In genomic region chr14:99612737-99613330, GRCh38 we compare ENCODE assay signal across 17 cellular contexts. TPM values are rescaled to one million over a fixed set of nuclear protein-coding genes. Genes with fewer than 3 reads are reported as not detected.
DNase-seq lines count a peak whose midpoint lies in the region; ATAC-seq, FAIRE-seq and TF ChIP-seq lines count a peak whose summit lies in the region.
"Had no signal": no experiment of that assay in that cellular context is flagged by ENCODE, and none has a peak within 500 bp of the region (broad histone marks: within the 10 kb centered on the region; RNA-seq: fewer than 3 reads in every experiment).

No MANE protein-coding gene starts in this region.

- TF ChIP-seq EP300 in HepG2 (IDR thresholded peaks at IDR 0.05; ENCODE audit: low read depth in 2 of 2, low read length in 2 of 2) (no peak), HepG2 (CRISPR knock-in tag; IDR thresholded peaks at IDR 0.05; ENCODE audit: borderline replicate concordance) (no peak)

- TF ChIP-seq CTCF in IMR-90 (conservative IDR thresholded peaks at IDR 0.05; ENCODE audit: low read depth, low read length): no peak
- TF ChIP-seq CTCF in bronchial epithelial cell (IDR thresholded peaks at IDR 0.05; ENCODE audit: insufficient read depth, low read length, severe bottlenecking): no peak
- no peak for TF ChIP-seq CTCF in HepG2 (CRISPR knock-in tag; IDR thresholded peaks at IDR 0.05)

- no peak for TF ChIP-seq RAD21 in IMR-90 (IDR thresholded peaks at IDR 0.05; ENCODE audit: low read length)
- no peak for TF ChIP-seq RAD21 in HepG2 (CRISPR knock-in tag; IDR thresholded peaks at IDR 0.05)

- H3K27ac ChIP-seq in IMR-90 (ENCODE audit: insufficient read depth, low read length) (peak overlapping the region; percentile 41; the same call in 1 of the 2 replicates), HepG2 (ENCODE audit: extremely low read length, insufficient read depth, low read length) (no peak overlapping the region)
- H3K27ac ChIP-seq: uterus had no signal

- BruUV-seq in IMR-90 (replicated peaks; lab: Mats Ljungman, UMichigan): no TSS peak
- no TSS peak for BruUV-seq in HepG2 (replicated peaks; lab: Mats Ljungman, UMichigan)

- no peak overlapping the region for H3K23ac ChIP-seq in IMR-90 (ENCODE audit: low read depth, low read length)

- H3K9me1 ChIP-seq in IMR-90 (ENCODE audit: insufficient read depth, low read length): no peaks in the 10 kb centered on the region; the same call in 1 of the 2 replicates

- no peak overlapping the region for H2BK15ac ChIP-seq in IMR-90 (ENCODE audit: low read depth, low read length)

- WGBS in IMR-90 (ENCODE audit: extremely low coverage in 2 of 2, insufficient read length in 1 of 2), 2 experiments: 67% methylated on average over 3 of the region's 8 CpGs; no CpG with 5 or more reads in 1 of the 2 experiments
- WGBS in HepG2 (ENCODE audit: low lambda C conversion rate): 33% methylated on average over 3 of the region's 8 CpGs

- peak overlapping the region; percentile 33 for H2BK5ac ChIP-seq in IMR-90 (ENCODE audit: low read depth, low read length, poor library complexity, severe bottlenecking)

- no peak for FAIRE-seq in bronchial epithelial cell (lab: Jason Lieb, UNC)
- FAIRE-seq in HepG2 (lab: Jason Lieb, UNC): no peak
- FAIRE-seq: TTC549 had no signal

- in situ Hi-C loops in IMR-90 (cut with MboI; ENCODE audit: low sequenced_read_pairs) (no loop called here), HepG2 (cut with HindIII; ENCODE audit: extremely low pct_ligation_motif_present, low pct_unique_long_range_greater_than_20kb) (no loop called here)

- intact Hi-C loops in IMR-90 (cut with micrococcal nuclease): no loop called here
- intact Hi-C loops in HepG2 (cut with micrococcal nuclease; ENCODE audit: unreplicated experiment): no loop called here

- peak; percentile 82 for ATAC-seq in IMR-90 (ENCODE audit: low read depth)
- peak; percentile 29 for ATAC-seq in HepG2
- no peak for ATAC-seq in HG03432 (IDR thresholded peaks at IDR 0.05; ENCODE audit: unreplicated experiment)

- H3K14ac ChIP-seq in IMR-90 (replicated peaks; ENCODE audit: low read depth, low read length): 0 out of 2 replicates have a peak overlapping the region, but pooled peaks have one; percentile 44

- peak overlapping the region; percentile 33 for H3K18ac ChIP-seq in IMR-90 (ENCODE audit: low read depth, low read length)

- DNase-seq in COR-L47 (lab: John Stamatoyannopoulos, UW) (peak; percentile 31), IMR-90 (peak; percentile 70), bronchial epithelial cell (ENCODE audit: low read depth) (peak; percentile 89), HepG2 (ENCODE audit: low spot score) (no peak), NCI-H510A treated with DMSO at 0.1 percent for 48 hours (lab: John Stamatoyannopoulos, UW) (no peak), DMS53 treated with DMSO at 0.1 percent for 48 hours (lab: John Stamatoyannopoulos, UW; ENCODE audit: unreplicated experiment) (no peak), NCI-H1092 treated with DMSO at 0.1 percent for 48 hours (lab: John Stamatoyannopoulos, UW) (no peak)
- DNase-seq: activated CD8-positive, alpha-beta memory T cell treated with anti-CD3 and anti-CD28 coated beads for 24 hours; caudate nucleus; H9; NCI-H1048; NCI-H526 treated with DMSO at 0.1 percent for 48 hours; Right ventricle myocardium superior; stimulated activated CD4-positive, alpha-beta T cell treated with anti-CD3 and anti-CD28 coated beads, Interleukin-2, amount 100 ng/mL, for 24 hours; uterus had no signal

- H3K9ac ChIP-seq in IMR-90 (ENCODE audit: low read depth, low read length) (no peak overlapping the region), HepG2 (ENCODE audit: insufficient read depth, low read depth, low read length) (no peak overlapping the region)

- H3K27me3 ChIP-seq in IMR-90 (ENCODE audit: control insufficient read depth, insufficient read depth, low read length): no peaks in the 10 kb centered on the region
- no peaks in the 10 kb centered on the region for H3K27me3 ChIP-seq in bronchial epithelial cell (ENCODE audit: control insufficient read depth, insufficient read depth, low read length)
- H3K27me3 ChIP-seq in HepG2 (ENCODE audit: control insufficient read depth in 1 of 2, insufficient read depth in 2 of 2, low read length in 2 of 2): peaks cover 2 to 33% of the 10 kb centered on the region in 2 experiments; a peak in 2 of 5 replicates
- H3K27me3 ChIP-seq: uterus had no signal

- H4K5ac ChIP-seq in IMR-90 (ENCODE audit: low read depth, low read length): peak overlapping the region; percentile 24

- H3K79me1 ChIP-seq in IMR-90 (ENCODE audit: low read depth in 1 of 2, low read length in 2 of 2): no peaks in the 10 kb centered on the region

- H2AFZ ChIP-seq in IMR-90 (replicated peaks; ENCODE audit: low read length, poor library complexity) (peak overlapping the region; percentile 80), HepG2 (ENCODE audit: low read length) (no peak overlapping the region)

- H4K20me1 ChIP-seq in IMR-90 (ENCODE audit: insufficient read depth, low read length): no peaks in the 10 kb centered on the region
- H4K20me1 ChIP-seq in HepG2 (ENCODE audit: insufficient read depth, low read length): no peaks in the 10 kb centered on the region

- 0 out of 2 replicates have a peak overlapping the region, but pooled peaks have one; percentile 16 for H2BK20ac ChIP-seq in IMR-90 (ENCODE audit: low read depth, low read length)

- H3K4me3 ChIP-seq in IMR-90 (ENCODE audit: insufficient read depth, low read depth, low read length) (no peak overlapping the region), bronchial epithelial cell (ENCODE audit: low read depth, low read length) (no peak overlapping the region), HepG2 (replicated peaks in 1 of 3; ENCODE audit: insufficient read depth in 1 of 3, low read depth in 2 of 3, low read length in 3 of 3) (no peak overlapping the region)
- H3K4me3 ChIP-seq: uterus had no signal

- H3K4me2 ChIP-seq in IMR-90 (ENCODE audit: low read depth, low read length): peak overlapping the region; percentile 26; the same call in 1 of the 2 replicates
- H3K4me2 ChIP-seq in HepG2 (ENCODE audit: low read depth, low read length): no peak overlapping the region

- CTCF ChIA-PET in IMR-90 (lab: Yijun Ruan, JAX): no interaction called here
- CTCF ChIA-PET in HepG2 (lab: Yijun Ruan, JAX; ENCODE audit: low intra/inter-chr PET ratio, low total read pairs): no interaction called here

- H3K4me1 ChIP-seq in IMR-90 (ENCODE audit: control insufficient read depth, insufficient read depth, low read length): peaks cover 9% of the 10 kb centered on the region
- peaks cover 39% of the 10 kb centered on the region for H3K4me1 ChIP-seq in HepG2 (ENCODE audit: insufficient read depth, low read length)
- H3K4me1 ChIP-seq: uterus had no signal

- no peaks in the 10 kb centered on the region for H3K9me3 ChIP-seq in IMR-90 (ENCODE audit: control insufficient read depth, insufficient read depth, low read length)
- no peaks in the 10 kb centered on the region for H3K9me3 ChIP-seq in HepG2 (ENCODE audit: low read length)
- H3K9me3 ChIP-seq: uterus had no signal

- H4K8ac ChIP-seq in IMR-90 (ENCODE audit: low read depth in 2 of 2, low read length in 2 of 2): peak overlapping the region in 1 of 2 experiments; percentile 76; a peak in 2 of 4 replicates

- POLR2A ChIA-PET in IMR-90 (lab: Charles Lee; ENCODE audit: unreplicated experiment): no interaction called here
- POLR2A ChIA-PET in HepG2 (lab: Yijun Ruan, JAX): no interaction called here

- H3K56ac ChIP-seq in IMR-90 (ENCODE audit: extremely low read depth, insufficient read depth, low read length): no peak overlapping the region

- H3K36me3 ChIP-seq in IMR-90 (ENCODE audit: control insufficient read depth, insufficient read depth, low read length): no peaks in the 10 kb centered on the region
- no peaks in the 10 kb centered on the region for H3K36me3 ChIP-seq in bronchial epithelial cell (ENCODE audit: control insufficient read depth, insufficient read depth, low read length)
- H3K36me3 ChIP-seq in HepG2 (replicated peaks in 1 of 2; ENCODE audit: control insufficient read depth in 1 of 2, insufficient read depth in 2 of 2, low read length in 2 of 2): no peaks in the 10 kb centered on the region
- H3K36me3 ChIP-seq: uterus had no signal

- H2AK9ac ChIP-seq in IMR-90 (replicated peaks; ENCODE audit: low read depth, low read length, poor library complexity): peak overlapping the region; percentile 58

- peak overlapping the region; percentile 23 for H4K91ac ChIP-seq in IMR-90 (ENCODE audit: insufficient read depth, low read depth, low read length)

- TF ChIP-seq POLR2A in IMR-90 (IDR thresholded peaks at IDR 0.05; ENCODE audit: low read depth, low read length) (no peak), HepG2 (IDR thresholded peaks at IDR 0.05; ENCODE audit: insufficient read depth in 1 of 2, low read depth in 2 of 2, low read length in 2 of 2) (no peak)

- no peak overlapping the region; the same call in 1 of the 2 replicates for H2AK5ac ChIP-seq in IMR-90 (ENCODE audit: low read depth, low read length)

- 0 out of 2 replicates have a peak overlapping the region, but pooled peaks have one; percentile 39 for H3K4ac ChIP-seq in IMR-90 (ENCODE audit: low read depth, low read length)

- dilution Hi-C loops in IMR-90 (cut with HindIII; ENCODE audit: low sequenced_read_pairs, unreplicated experiment): no loop called here

- H2BK120ac ChIP-seq in IMR-90 (ENCODE audit: low read depth, low read length): peak overlapping the region; percentile 62

- H3K79me2 ChIP-seq in HepG2 (ENCODE audit: insufficient read depth, low read length): no peaks in the 10 kb centered on the region

RNA-seq across cellular contexts. Expression of gene CCDC85C, which starts 8.8 kb away (rescaled TPM):
- total RNA-seq in IMR-90 (2012; rRNA removed) (13.9 and 16.0 TPM in 2 replicates), bronchial epithelial cell (24.8 and 26.6 TPM in 2 replicates), HepG2 (2016; rRNA removed; fragmentation: Illumina TruSeq; extraction: Trizol) (43.8 and 47.6 TPM in 2 replicates)
- polyA plus RNA-seq in IMR-90 (2012; rRNA removed) (19.0 and 22.2 TPM in 2 replicates), HepG2 (2011; rRNA removed) (18.8 and 30.3 TPM in 2 replicates)
- polyA plus RNA-seq in IMR-90 (2012; cell fraction: cytosol; rRNA removed): 10.9 and 15.5 TPM in 2 replicates
- 11.3 and 20.4 TPM in 2 replicates for polyA plus RNA-seq in IMR-90 (2012; cell fraction: nucleus; rRNA removed; ENCODE audit: low replicate concordance)
- 4.3 and 4.6 TPM in 2 replicates for total RNA-seq in HepG2 (2016; cell fraction: cytosol; rRNA removed; fragmentation: Illumina TruSeq; extraction: Trizol; ENCODE audit: low read depth)
- 33.8 and 47.0 TPM in 2 replicates for total RNA-seq in HepG2 (2016; cell fraction: insoluble cytoplasmic fraction; rRNA removed; fragmentation: Illumina TruSeq; extraction: Trizol)
- total RNA-seq in HepG2 (2016; cell fraction: membrane; rRNA removed; fragmentation: Illumina TruSeq; extraction: Trizol): 30.8 and 30.9 TPM in 2 replicates
- total RNA-seq in HepG2 (2016; cell fraction: nucleus; rRNA removed; fragmentation: Illumina TruSeq; extraction: Trizol): 23.1 and 29.3 TPM in 2 replicates
- 21.2 and 24.0 TPM in 2 replicates for polyA plus RNA-seq in HepG2 (2011; cell fraction: cytosol; rRNA removed)
- 30.3 and 32.6 TPM in 2 replicates for polyA plus RNA-seq in HepG2 (2011; cell fraction: nucleus; rRNA removed)
- polyA plus RNA-seq in HepG2 (2012): 41.6 and 57.3 TPM in 2 replicates
- 4.1 and 4.6 TPM in 2 replicates for polyA plus RNA-seq in HepG2 (2016; cell fraction: cytosol; fragmentation: Illumina TruSeq; extraction: Trizol; ENCODE audit: low read depth)
- 36.1 and 43.0 TPM in 2 replicates for polyA plus RNA-seq in HepG2 (2016; cell fraction: insoluble cytoplasmic fraction; fragmentation: Illumina TruSeq; extraction: Trizol; ENCODE audit: low read depth)
- 18.9 and 20.2 TPM in 2 replicates for polyA plus RNA-seq in HepG2 (2016; cell fraction: membrane; fragmentation: Illumina TruSeq; extraction: Trizol; ENCODE audit: low read depth)
- polyA plus RNA-seq in HepG2 (2016; cell fraction: nucleus; fragmentation: Illumina TruSeq; extraction: Trizol; ENCODE audit: insufficient read depth, low read depth): 40.1 and 40.7 TPM in 2 replicates
- 44.2 and 114 TPM in 2 replicates for polyA minus RNA-seq in HepG2 (2011; rRNA and poly(A)+ RNA removed; ENCODE audit: low replicate concordance)
- 33.8 and 37.6 TPM in 2 replicates for polyA minus RNA-seq in HepG2 (2011; cell fraction: cytosol; rRNA and poly(A)+ RNA removed)
- 11.8 and 12.0 TPM in 2 replicates for polyA minus RNA-seq in HepG2 (2011; cell fraction: nucleus; rRNA and poly(A)+ RNA removed)

RNA-seq across cellular contexts. Expression of gene HHIPL1, which starts 32.1 kb away (rescaled TPM):
- total RNA-seq in IMR-90 (2012; rRNA removed) (0.56 and 0.72 TPM in 2 replicates), bronchial epithelial cell (0.53 and 1.2 TPM in 2 replicates), HepG2 (2016; rRNA removed; fragmentation: Illumina TruSeq; extraction: Trizol) (not detected in 2 replicates)
- polyA plus RNA-seq in IMR-90 (2012; rRNA removed) (0.65 and 1.4 TPM in 2 replicates), HepG2 (2011; rRNA removed) (0.01 TPM in 1 of 2 replicates, not detected in the other)
- polyA plus RNA-seq in IMR-90 (2012; cell fraction: cytosol; rRNA removed): 0.48 and 1.5 TPM in 2 replicates
- 0.64 and 1.3 TPM in 2 replicates for polyA plus RNA-seq in IMR-90 (2012; cell fraction: nucleus; rRNA removed; ENCODE audit: low replicate concordance)
- not detected in 2 replicates for total RNA-seq in HepG2 (2016; cell fraction: cytosol; rRNA removed; fragmentation: Illumina TruSeq; extraction: Trizol; ENCODE audit: low read depth)
- not detected in 2 replicates for total RNA-seq in HepG2 (2016; cell fraction: insoluble cytoplasmic fraction; rRNA removed; fragmentation: Illumina TruSeq; extraction: Trizol)
- not detected in 2 replicates for total RNA-seq in HepG2 (2016; cell fraction: membrane; rRNA removed; fragmentation: Illumina TruSeq; extraction: Trizol)
- not detected in 2 replicates for total RNA-seq in HepG2 (2016; cell fraction: nucleus; rRNA removed; fragmentation: Illumina TruSeq; extraction: Trizol)
- not detected in 2 replicates for polyA plus RNA-seq in HepG2 (2011; cell fraction: cytosol; rRNA removed)
- polyA plus RNA-seq in HepG2 (2011; cell fraction: nucleus; rRNA removed): not detected in 2 replicates
- polyA plus RNA-seq in HepG2 (2012): 0.03 TPM in 1 of 2 replicates, not detected in the other
- not detected in 2 replicates for polyA plus RNA-seq in HepG2 (2016; cell fraction: cytosol; fragmentation: Illumina TruSeq; extraction: Trizol; ENCODE audit: low read depth)
- polyA plus RNA-seq in HepG2 (2016; cell fraction: insoluble cytoplasmic fraction; fragmentation: Illumina TruSeq; extraction: Trizol; ENCODE audit: low read depth): not detected in 2 replicates
- polyA plus RNA-seq in HepG2 (2016; cell fraction: membrane; fragmentation: Illumina TruSeq; extraction: Trizol; ENCODE audit: low read depth): not detected in 2 replicates
- not detected in 2 replicates for polyA plus RNA-seq in HepG2 (2016; cell fraction: nucleus; fragmentation: Illumina TruSeq; extraction: Trizol; ENCODE audit: insufficient read depth, low read depth)
- not detected in 2 replicates for polyA minus RNA-seq in HepG2 (2011; rRNA and poly(A)+ RNA removed; ENCODE audit: low replicate concordance)
- not detected in 2 replicates for polyA minus RNA-seq in HepG2 (2011; cell fraction: cytosol; rRNA and poly(A)+ RNA removed)
- polyA minus RNA-seq in HepG2 (2011; cell fraction: nucleus; rRNA and poly(A)+ RNA removed): 0.12 TPM in 1 of 2 replicates, not detected in the other

Comparison
In these comparisons a context has a peak if more than half of its experiments do, and no peak if none do; other contexts are left out.
1. DNase-seq: peak in COR-L47 (single experiment), IMR-90 (single experiment) and bronchial epithelial cell (single experiment); none in HepG2 (single experiment), NCI-H510A treated with DMSO at 0.1 percent for 48 hours (single experiment), DMS53 treated with DMSO at 0.1 percent for 48 hours (single experiment) and NCI-H1092 treated with DMSO at 0.1 percent for 48 hours (single experiment).